Comparison of ENCODE assay signal across 22 cellular contexts in the genomic region with DNA sequence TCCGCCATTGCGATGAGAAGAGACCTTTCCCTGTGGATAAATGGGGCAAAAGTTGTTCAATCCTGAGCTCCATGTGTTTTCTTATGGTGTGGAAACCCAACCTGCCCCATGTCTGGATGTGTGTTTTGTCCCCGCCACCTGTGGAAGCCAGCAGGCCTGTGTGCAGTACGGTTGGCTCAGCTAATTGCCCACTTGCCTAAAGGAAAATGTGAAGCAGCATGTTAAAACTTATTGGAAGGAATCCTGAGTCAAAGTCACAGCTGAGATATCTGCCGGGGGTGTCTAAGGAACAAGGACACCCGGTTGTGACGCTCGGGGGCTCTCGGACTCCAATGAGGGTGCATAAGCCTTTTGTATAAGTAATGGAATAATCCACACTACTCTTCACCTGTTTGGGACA.
"Had no signal": no experiment of that assay in that cellular context is flagged by ENCODE, and none has a peak within 500 bp of the region (broad histone marks: within the 10 kb centered on the region; RNA-seq: fewer than 3 reads in every experiment).

No MANE protein-coding gene starts in this region.

- DNase-seq: dermis blood vessel endothelial cell; dorsolateral prefrontal cortex; effector CD4-positive, alpha-beta T cell; effector memory CD4-positive, alpha-beta T cell; erythroblast; foreskin keratinocyte; heart left ventricle; hypothalamus; immature natural killer cell; islet precursor cell; kidney; kidney glomerular epithelial cell; left lung; left ventricle myocardium superior; lower lobe of right lung; mesendoderm; midbrain had no signal

- H3K9me3 ChIP-seq: lower lobe of right lung had no signal

- H3K27me3 ChIP-seq: dorsolateral prefrontal cortex, foreskin keratinocyte, heart left ventricle, hepatocyte, left lung had no signal

- H3K4me1 ChIP-seq: foreskin keratinocyte, gastroesophageal sphincter, heart left ventricle, left lung, lower lobe of right lung had no signal

- H3K4me3 ChIP-seq: coronary artery, dorsolateral prefrontal cortex, gastroesophageal sphincter, heart left ventricle, hepatocyte, left lung, lower lobe of right lung had no signal

- ATAC-seq: esophagus mucosa, foreskin keratinocyte, gastroesophageal sphincter, heart left ventricle, left lung, left ventricle myocardium superior had no signal

- H3K36me3 ChIP-seq: gastroesophageal sphincter, heart left ventricle, left lung, lower lobe of right lung had no signal

- H3K27ac ChIP-seq: coronary artery, dorsolateral prefrontal cortex, epithelial cell of prostate, foreskin keratinocyte, gastroesophageal sphincter, heart left ventricle, hepatocyte, left lung, lower lobe of right lung had no signal
